8 cellular contexts compared by ENCODE assay signal in the genomic region with DNA sequence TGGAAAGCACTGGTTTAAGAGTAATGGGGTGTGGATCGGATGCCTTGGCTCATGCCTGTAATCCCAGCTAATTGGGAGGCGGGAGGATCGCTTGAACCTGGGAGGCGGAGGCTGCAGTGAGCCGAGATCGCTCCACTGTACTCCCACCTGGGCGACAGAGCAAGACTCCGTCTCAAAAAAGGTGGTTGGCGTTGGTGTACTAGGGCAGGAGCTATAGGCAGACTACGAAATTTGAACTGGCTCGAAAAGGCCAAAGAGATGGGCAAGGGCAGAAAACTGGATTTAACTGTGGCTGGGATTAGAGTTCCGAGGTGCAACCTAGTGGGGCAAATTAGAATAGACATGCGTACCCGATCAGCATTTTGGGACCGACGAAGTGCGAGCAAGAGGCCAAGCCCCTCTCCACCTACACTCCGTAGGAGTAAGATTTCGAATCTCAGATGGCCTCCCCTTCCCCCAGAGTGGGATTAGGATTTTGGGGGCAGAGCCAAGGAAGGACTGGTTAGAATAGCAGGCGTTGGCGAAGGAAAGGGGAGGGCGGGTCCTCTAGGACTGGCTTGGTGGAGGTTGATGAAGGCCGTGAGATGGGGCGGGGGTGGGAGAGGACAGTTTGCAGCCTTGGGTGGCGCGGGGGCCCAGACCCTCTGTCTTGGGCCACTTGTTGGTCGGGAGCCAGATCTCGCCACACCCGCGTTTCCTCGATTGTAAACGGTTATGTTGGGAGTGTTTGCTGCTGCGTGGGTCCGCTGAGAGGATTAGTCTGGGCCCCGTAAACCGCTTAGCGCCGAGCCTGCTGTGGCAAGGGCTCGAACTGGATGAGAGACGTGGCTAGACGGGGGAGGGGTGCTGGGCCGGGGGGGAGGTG. TPM values are rescaled to one million over a fixed set of nuclear protein-coding genes. Genes with fewer than 3 reads are reported as not detected.
A peak's percentile ranks its signal among the peaks of the same experiment; 100 is the strongest.
DNase-seq lines count a peak whose midpoint lies in the region; ATAC-seq, FAIRE-seq and TF ChIP-seq lines count a peak whose summit lies in the region.

No MANE protein-coding gene starts in this region.

- TF ChIP-seq CTCF in KMS-11 (conservative IDR thresholded peaks at IDR 0.05; ENCODE audit: low read depth, low read length) (no peak), K562 (IDR thresholded peaks at IDR 0.05 in 2 of 3, conservative IDR thresholded peaks at IDR 0.05 in 1 of 3; ENCODE audit: insufficient read depth in 2 of 3, low read depth in 1 of 3, low read length in 3 of 3) (0 out of 6 replicates have a peak, but pooled peaks of 1 of the 3 experiments have one; percentile 21), kidney epithelial cell (IDR thresholded peaks at IDR 0.05; ENCODE audit: insufficient read depth, low read length, poor library complexity, severe bottlenecking) (no peak)

- no peaks in the 10 kb centered on the region for H3K9me3 ChIP-seq in K562 (replicated peaks; ENCODE audit: control insufficient read depth, insufficient read depth, low read depth, low read length)

- peaks cover 37% of the 10 kb centered on the region for H3K36me3 Mint-ChIP-seq in stimulated activated memory B cell treated with anti-CD40 and anti-IgM and Interleukin-4, amounts not matched to agents 10 μg/mL and 1 μg/mL and 100 μg/mL, for 72 hours

- peak overlapping the region; percentile 97 for H3K27ac Mint-ChIP-seq in stimulated activated memory B cell treated with anti-CD40 and anti-IgM and Interleukin-4, amounts not matched to agents 10 μg/mL and 1 μg/mL and 100 μg/mL, for 72 hours

- 14% methylated on average over 38 of the region's 42 CpGs for WGBS in K562 (ENCODE audit: insufficient coverage, low coverage, missing lambda C conversion rate)

- H3K9me3 Mint-ChIP-seq in stimulated activated memory B cell treated with anti-CD40 and anti-IgM and Interleukin-4, amounts not matched to agents 10 μg/mL and 1 μg/mL and 100 μg/mL, for 72 hours: no peaks in the 10 kb centered on the region

- in situ Hi-C loops in K562 (cut with MboI): no loop called here

- CTCF ChIA-PET in K562 (lab: Yijun Ruan, JAX; ENCODE audit: low intra/inter-chr PET ratio): interaction anchor here (1.0 kb wide), 1 partner anchor 23 kb away, joined by 3 read pairs; no protein-coding TSS in a partner anchor

- H3K4me1 ChIP-seq in KMS-11 (ENCODE audit: low read depth, poor library complexity, severe bottlenecking): peaks cover 10% of the 10 kb centered on the region
- peaks cover 27 to 59% of the 10 kb centered on the region in 2 experiments for H3K4me1 ChIP-seq in K562 (replicated peaks in 1 of 2; ENCODE audit: control insufficient read depth in 2 of 2, insufficient read depth in 2 of 2, low read length in 2 of 2)

- intact Hi-C loops in K562 (cut with micrococcal nuclease): no loop called here

- H4K20me1 ChIP-seq in KMS-11 (ENCODE audit: insufficient read depth) (no peaks in the 10 kb centered on the region), K562 (replicated peaks; ENCODE audit: control insufficient read depth, insufficient read depth, low read length) (no peaks in the 10 kb centered on the region)

- H3K4me3 Mint-ChIP-seq in stimulated activated memory B cell treated with anti-CD40 and anti-IgM and Interleukin-4, amounts not matched to agents 10 μg/mL and 1 μg/mL and 100 μg/mL, for 72 hours: peak overlapping the region; percentile 85

- H3K27me3 ChIP-seq in KMS-11 (ENCODE audit: insufficient read depth, low read depth): no peaks in the 10 kb centered on the region
- no peaks in the 10 kb centered on the region for H3K27me3 ChIP-seq in K562 (ENCODE audit: control insufficient read depth in 2 of 2, insufficient read depth in 2 of 2, low read length in 2 of 2)
- no peaks in the 10 kb centered on the region for H3K27me3 ChIP-seq in kidney epithelial cell (ENCODE audit: control insufficient read depth, insufficient read depth, low read length)

- POLR2A ChIA-PET in K562 (lab: Yijun Ruan, JAX): interaction anchor here (0.7 to 2.1 kb wide), 6 partner anchors 11 to 262 kb away, joined by 3 to 18 read pairs (median 5); a partner anchor contains a TSS

- no peak for FAIRE-seq in K562 (lab: Jason Lieb, UNC)

- H3K27me3 Mint-ChIP-seq in stimulated activated memory B cell treated with anti-CD40 and anti-IgM and Interleukin-4, amounts not matched to agents 10 μg/mL and 1 μg/mL and 100 μg/mL, for 72 hours: no peaks in the 10 kb centered on the region

- BruUV-seq in K562 (replicated peaks; lab: Mats Ljungman, UMichigan): TSS peak; percentile 89

- H3K9ac ChIP-seq in KMS-11 (no peak overlapping the region), K562 (ENCODE audit: insufficient read depth in 1 of 2, low read depth in 2 of 2, low read length in 2 of 2) (peak overlapping the region; percentile 86 to 97)

- DNase-seq in ELR (ENCODE audit: low read depth) (peak; percentile 11), K562 (ENCODE audit: extremely low read depth in 1 of 4, low spot score in 3 of 4) (peak in 3 of 4 experiments; percentile 59 to 84 (median 82)), kidney epithelial cell (ENCODE audit: low read depth) (no peak), HPDE6-E6E7 (ENCODE audit: extremely low spot score) (no peak)

- H3K4me1 Mint-ChIP-seq in stimulated activated memory B cell treated with anti-CD40 and anti-IgM and Interleukin-4, amounts not matched to agents 10 μg/mL and 1 μg/mL and 100 μg/mL, for 72 hours: peaks cover 29% of the 10 kb centered on the region

- TF ChIP-seq RAD21 in K562 (CRISPR knock-in tag; conservative IDR thresholded peaks at IDR 0.05 in 1 of 2, IDR thresholded peaks at IDR 0.05 in 1 of 2): 0 out of 4 replicates have a peak, but pooled peaks of 1 of the 2 experiments have one; percentile 7

- H3K36me3 ChIP-seq in KMS-11 (ENCODE audit: insufficient read depth): no peaks in the 10 kb centered on the region
- H3K36me3 ChIP-seq in K562 (ENCODE audit: control insufficient read depth, insufficient read depth, low read length): peaks cover 29% of the 10 kb centered on the region; the same call in 1 of the 3 replicates
- H3K36me3 ChIP-seq in kidney epithelial cell (ENCODE audit: control insufficient read depth, insufficient read depth, low read length): no peaks in the 10 kb centered on the region

- H3K4me3 ChIP-seq in KMS-11 (IDR thresholded peaks at IDR 0.05; ENCODE audit: insufficient read depth, low read depth, low read length) (no peak overlapping the region), K562 (peak overlapping the region; percentile 74), kidney epithelial cell (ENCODE audit: low read depth, low read length) (peak overlapping the region; percentile 81)

- H3K79me2 ChIP-seq in KMS-11 (ENCODE audit: insufficient read depth, low read depth): no peaks in the 10 kb centered on the region
- H3K79me2 ChIP-seq in K562 (ENCODE audit: control insufficient read depth, insufficient read depth, low read length): peaks cover 20% of the 10 kb centered on the region

- H3K9me1 ChIP-seq in K562 (ENCODE audit: control insufficient read depth, insufficient read depth, low read length): no peaks in the 10 kb centered on the region

- TF ChIP-seq EP300 in K562 (IDR thresholded peaks at IDR 0.05; ENCODE audit: low read length): no peak; the same call in 1 of the 2 replicates

- ATAC-seq in K562 (peak; percentile 50), HG03135 (IDR thresholded peaks at IDR 0.05; ENCODE audit: unreplicated experiment) (no peak), HG02884 (IDR thresholded peaks at IDR 0.05; ENCODE audit: unreplicated experiment) (no peak)
- ATAC-seq in stimulated activated memory B cell treated with anti-CD40 and anti-IgM and Interleukin-4, amounts not matched to agents 10 μg/mL and 1 μg/mL and 100 μg/mL, for 72 hours: no peak

- H2AFZ ChIP-seq in KMS-11 (ENCODE audit: low read depth) (no peak overlapping the region), K562 (ENCODE audit: low read depth, low read length) (peak overlapping the region; percentile 64)

- H3K4me2 ChIP-seq in KMS-11 (peak overlapping the region; percentile 100; the same call in 1 of the 2 replicates), K562 (ENCODE audit: insufficient read depth, low read length) (peak overlapping the region; percentile 83)

- no peak overlapping the region for H3K27ac ChIP-seq in KMS-11
- H3K27ac ChIP-seq in K562 (ENCODE audit: extremely low read depth, low read depth, low read length): peak overlapping the region; percentile 95

- TF ChIP-seq POLR2A in K562 (conservative IDR thresholded peaks at IDR 0.05): 0 out of 2 replicates have a peak, but pooled peaks have one; percentile 7

RNA-seq across cellular contexts. Expression of a gene that starts 2.0 kb away (rescaled TPM):
- 3.9 and 14.1 TPM in 2 replicates for total RNA-seq in K562 (2011; cell fraction: chromatin; rRNA removed; ENCODE audit: low replicate concordance)
- total RNA-seq in K562 (2011; cell fraction: nucleolus; rRNA removed): 15.3 and 23.8 TPM in 2 replicates
- 10.9 and 11.0 TPM in 2 replicates for total RNA-seq in K562 (2011; cell fraction: nucleoplasm; rRNA removed)
- total RNA-seq in K562 (2014; rRNA removed) (11.3 and 15.0 TPM in 2 replicates), K562 (2014; rRNA removed; fragmentation: Illumina TruSeq; extraction: Trizol) (0.95 and 1.2 TPM in 2 replicates), K562 (2015; rRNA removed; fragmentation: Illumina TruSeq; extraction: Trizol) (2.1 and 2.3 TPM in 2 replicates), K562 (2021) (26.6 and 30.9 TPM in 2 replicates), kidney epithelial cell (2.2 and 3.9 TPM in 2 replicates)
- polyA plus RNA-seq in K562 (2011; rRNA removed) (3.1 and 7.8 TPM in 2 replicates), K562 (2014; fragmentation: Illumina TruSeq; extraction: Trizol) (4.6 and 8.8 TPM in 2 replicates), K562 (2014; fragmentation: Nextera tagmentation; extraction: Ambion mirVana) (under 1 TPM; 0.71 to 0.87 TPM), K562 (2014; rRNA removed) (21.8 and 27.1 TPM in 2 replicates)
- 7.5 and 28.4 TPM in 2 replicates for polyA plus RNA-seq in K562 (2011; cell fraction: cytosol; rRNA removed)
- 10.8 and 17.8 TPM in 2 replicates for polyA plus RNA-seq in K562 (2011; cell fraction: nucleus; rRNA removed)
- 13.9 and 22.8 TPM in 2 replicates for polyA plus RNA-seq in K562 (2012)
- 0.28 and 0.45 TPM in 2 replicates for polyA minus RNA-seq in K562 (2011; rRNA and poly(A)+ RNA removed)
- 6.3 and 7.8 TPM in 2 replicates for polyA minus RNA-seq in K562 (2011; cell fraction: cytosol; rRNA and poly(A)+ RNA removed)
- polyA minus RNA-seq in K562 (2011; cell fraction: nucleus; rRNA and poly(A)+ RNA removed): 3.9 and 5.7 TPM in 2 replicates

RNA-seq across cellular contexts. Expression of a gene that starts 16.4 kb away (rescaled TPM):
- 54.9 and 69.2 TPM in 2 replicates for total RNA-seq in K562 (2011; cell fraction: chromatin; rRNA removed; ENCODE audit: low replicate concordance)
- total RNA-seq in K562 (2011; cell fraction: nucleolus; rRNA removed): 24.3 and 34.5 TPM in 2 replicates
- total RNA-seq in K562 (2011; cell fraction: nucleoplasm; rRNA removed): 42.7 and 46.5 TPM in 2 replicates
- total RNA-seq in K562 (2014; rRNA removed) (21.1 and 22.7 TPM in 2 replicates), K562 (2014; rRNA removed; fragmentation: Illumina TruSeq; extraction: Trizol) (5.5 and 6.5 TPM in 2 replicates), K562 (2015; rRNA removed; fragmentation: Illumina TruSeq; extraction: Trizol) (8.4 and 9.6 TPM in 2 replicates), K562 (2021) (29.3 and 38.6 TPM in 2 replicates), kidney epithelial cell (13.8 and 16.5 TPM in 2 replicates)
- polyA plus RNA-seq in K562 (2011; rRNA removed) (4.8 and 5.3 TPM in 2 replicates), K562 (2014; fragmentation: Illumina TruSeq; extraction: Trizol) (19.5 and 21.6 TPM in 2 replicates), K562 (2014; fragmentation: Nextera tagmentation; extraction: Ambion mirVana) (under 1 TPM; 0.23 to 0.57 TPM), K562 (2014; rRNA removed) (27.9 and 31.8 TPM in 2 replicates)
- polyA plus RNA-seq in K562 (2011; cell fraction: cytosol; rRNA removed): 4.1 and 6.6 TPM in 2 replicates
- polyA plus RNA-seq in K562 (2011; cell fraction: nucleus; rRNA removed): 12.1 and 15.2 TPM in 2 replicates
- polyA plus RNA-seq in K562 (2012): 28.4 and 28.6 TPM in 2 replicates
- polyA minus RNA-seq in K562 (2011; rRNA and poly(A)+ RNA removed): 4.5 and 7.2 TPM in 2 replicates
- 3.7 and 6.4 TPM in 2 replicates for polyA minus RNA-seq in K562 (2011; cell fraction: cytosol; rRNA and poly(A)+ RNA removed)
- 4.8 and 7.9 TPM in 2 replicates for polyA minus RNA-seq in K562 (2011; cell fraction: nucleus; rRNA and poly(A)+ RNA removed)

RNA-seq across cellular contexts. Expression of a gene that starts 37.0 kb away (rescaled TPM):
- total RNA-seq in K562 (2011; cell fraction: chromatin; rRNA removed; ENCODE audit: low replicate concordance): 3.1 and 4.0 TPM in 2 replicates
- total RNA-seq in K562 (2011; cell fraction: nucleolus; rRNA removed): 1.4 and 1.7 TPM in 2 replicates
- 1.1 and 2.1 TPM in 2 replicates for total RNA-seq in K562 (2011; cell fraction: nucleoplasm; rRNA removed)
- not detected in 2 replicates for total RNA-seq in K562 (2014; rRNA removed)
- total RNA-seq in K562 (2014; rRNA removed; fragmentation: Illumina TruSeq; extraction: Trizol): not detected in 2 replicates
- total RNA-seq in K562 (2015; rRNA removed; fragmentation: Illumina TruSeq; extraction: Trizol): 0.08 and 0.40 TPM in 2 replicates
- total RNA-seq in K562 (2021): 0.51 and 1.6 TPM in 2 replicates
- 0.11 and 0.46 TPM in 2 replicates for polyA plus RNA-seq in K562 (2011; rRNA removed)
- 0.10 and 0.12 TPM in 2 replicates for polyA plus RNA-seq in K562 (2011; cell fraction: cytosol; rRNA removed)
- polyA plus RNA-seq in K562 (2011; cell fraction: nucleus; rRNA removed): 1.8 and 3.6 TPM in 2 replicates
- polyA plus RNA-seq in K562 (2012): 0.12 and 1.2 TPM in 2 replicates
- 0.06 and 0.17 TPM in 2 replicates for polyA plus RNA-seq in K562 (2014; fragmentation: Illumina TruSeq; extraction: Trizol)
- under 1 TPM; 0.17 TPM for polyA plus RNA-seq in K562 (2014; fragmentation: Nextera tagmentation; extraction: Ambion mirVana)
- 0.09 TPM in 1 of 2 replicates, not detected in the other for polyA plus RNA-seq in K562 (2014; rRNA removed)
- not detected in 2 replicates for polyA minus RNA-seq in K562 (2011; rRNA and poly(A)+ RNA removed)
- polyA minus RNA-seq in K562 (2011; cell fraction: cytosol; rRNA and poly(A)+ RNA removed): 3.0 TPM in 1 of 2 replicates, not detected in the other
- 0.67 TPM in 1 of 2 replicates, not detected in the other for polyA minus RNA-seq in K562 (2011; cell fraction: nucleus; rRNA and poly(A)+ RNA removed)
- total RNA-seq in kidney epithelial cell: not detected in 2 replicates

RNA-seq across cellular contexts. Expression of a gene that starts 41.7 kb away (rescaled TPM):
- total RNA-seq in K562 (2011; cell fraction: chromatin; rRNA removed; ENCODE audit: low replicate concordance): 13.0 and 34.2 TPM in 2 replicates
- 21.8 and 26.8 TPM in 2 replicates for total RNA-seq in K562 (2011; cell fraction: nucleolus; rRNA removed)
- 20.2 and 20.6 TPM in 2 replicates for total RNA-seq in K562 (2011; cell fraction: nucleoplasm; rRNA removed)
- total RNA-seq in K562 (2014; rRNA removed): 25.2 and 26.9 TPM in 2 replicates
- 3.5 and 4.1 TPM in 2 replicates for total RNA-seq in K562 (2014; rRNA removed; fragmentation: Illumina TruSeq; extraction: Trizol)
- total RNA-seq in K562 (2015; rRNA removed; fragmentation: Illumina TruSeq; extraction: Trizol): 5.3 and 5.4 TPM in 2 replicates
- 20.3 and 30.7 TPM in 2 replicates for total RNA-seq in K562 (2021)
- 4.8 and 4.9 TPM in 2 replicates for polyA plus RNA-seq in K562 (2011; rRNA removed)
- 5.7 and 20.0 TPM in 2 replicates for polyA plus RNA-seq in K562 (2011; cell fraction: cytosol; rRNA removed)
- 8.9 and 16.4 TPM in 2 replicates for polyA plus RNA-seq in K562 (2011; cell fraction: nucleus; rRNA removed)
- 8.9 and 29.3 TPM in 2 replicates for polyA plus RNA-seq in K562 (2012)
- polyA plus RNA-seq in K562 (2014; fragmentation: Illumina TruSeq; extraction: Trizol): 2.0 and 11.7 TPM in 2 replicates
- under 1 TPM; 0.15 to 0.32 TPM for polyA plus RNA-seq in K562 (2014; fragmentation: Nextera tagmentation; extraction: Ambion mirVana)
- polyA plus RNA-seq in K562 (2014; rRNA removed): 21.6 and 22.5 TPM in 2 replicates
- polyA minus RNA-seq in K562 (2011; rRNA and poly(A)+ RNA removed): 1.6 and 2.1 TPM in 2 replicates
- polyA minus RNA-seq in K562 (2011; cell fraction: cytosol; rRNA and poly(A)+ RNA removed): 6.3 and 11.0 TPM in 2 replicates
- 4.8 and 6.2 TPM in 2 replicates for polyA minus RNA-seq in K562 (2011; cell fraction: nucleus; rRNA and poly(A)+ RNA removed)
- 46.8 and 64.7 TPM in 2 replicates for total RNA-seq in kidney epithelial cell

RNA-seq across cellular contexts. Expression of a gene that starts 59.3 kb away (rescaled TPM):
- total RNA-seq in K562 (2011; cell fraction: chromatin; rRNA removed; ENCODE audit: low replicate concordance): 0.77 and 1.6 TPM in 2 replicates
- total RNA-seq in K562 (2011; cell fraction: nucleolus; rRNA removed): 1.2 and 1.4 TPM in 2 replicates
- 0.66 and 0.92 TPM in 2 replicates for total RNA-seq in K562 (2011; cell fraction: nucleoplasm; rRNA removed)
- 0.78 and 1.1 TPM in 2 replicates for total RNA-seq in K562 (2014; rRNA removed)
- total RNA-seq in K562 (2014; rRNA removed; fragmentation: Illumina TruSeq; extraction: Trizol): 0.07 and 0.13 TPM in 2 replicates
- total RNA-seq in K562 (2015; rRNA removed; fragmentation: Illumina TruSeq; extraction: Trizol): 0.04 and 0.15 TPM in 2 replicates
- total RNA-seq in K562 (2021): 0.51 and 0.63 TPM in 2 replicates
- 0.15 and 0.21 TPM in 2 replicates for polyA plus RNA-seq in K562 (2011; rRNA removed)
- polyA plus RNA-seq in K562 (2011; cell fraction: cytosol; rRNA removed): 0.12 and 0.69 TPM in 2 replicates
- 0.74 and 1.5 TPM in 2 replicates for polyA plus RNA-seq in K562 (2011; cell fraction: nucleus; rRNA removed)
- polyA plus RNA-seq in K562 (2012): 0.22 TPM in 2 replicates
- polyA plus RNA-seq in K562 (2014; fragmentation: Illumina TruSeq; extraction: Trizol): 0.10 and 0.28 TPM in 2 replicates
- polyA plus RNA-seq in K562 (2014; fragmentation: Nextera tagmentation; extraction: Ambion mirVana): under 1 TPM; 0.01 to 0.13 TPM
- polyA plus RNA-seq in K562 (2014; rRNA removed): 0.24 and 0.43 TPM in 2 replicates
- polyA minus RNA-seq in K562 (2011; rRNA and poly(A)+ RNA removed): 0.06 and 0.53 TPM in 2 replicates
- polyA minus RNA-seq in K562 (2011; cell fraction: cytosol; rRNA and poly(A)+ RNA removed): 0.19 TPM in 1 of 2 replicates, not detected in the other
- 0.33 and 0.40 TPM in 2 replicates for polyA minus RNA-seq in K562 (2011; cell fraction: nucleus; rRNA and poly(A)+ RNA removed)
- not detected in 2 replicates for total RNA-seq in kidney epithelial cell

Comparison
In these comparisons a context has a peak if more than half of its experiments do, and no peak if none do; other contexts are left out.
1. DNase-seq: peak in ELR (single experiment) and K562 (3 of 4); none in kidney epithelial cell (single experiment) and HPDE6-E6E7 (single experiment).